In genomic region chr19:53395840-53396580, GRCh38 we compare ENCODE assay signal across 8 cellular contexts. TPM values are rescaled to one million over a fixed set of nuclear protein-coding genes. Genes with fewer than 3 reads are reported as not detected.
A peak's percentile ranks its signal among the peaks of the same experiment; 100 is the strongest.
DNase-seq lines count a peak whose midpoint lies in the region; TF ChIP-seq lines count a peak whose summit lies in the region.
"Not testable (repeated sequence)": the region's sequence is repeated elsewhere in the genome, so short reads cannot be mapped to it uniquely, and the experiment has no call there.

No MANE protein-coding gene starts in this region.

- TF ChIP-seq CTCF in 22Rv1 (IDR thresholded peaks at IDR 0.05); GM12865 (IDR thresholded peaks at IDR 0.05; ENCODE audit: insufficient read depth, low read depth, low read length, missing control alignments); OCI-LY1 (IDR thresholded peaks at IDR 0.05; ENCODE audit: low read length); choroid plexus epithelial cell (conservative IDR thresholded peaks at IDR 0.05; ENCODE audit: low read depth, low read length); left ventricle myocardium inferior (IDR thresholded peaks at IDR 0.05; ENCODE audit: borderline replicate concordance): not testable (repeated sequence)

- peak overlapping the region; percentile 91 for H3K27ac Mint-ChIP-seq in activated T-cell treated with anti-CD3 and anti-CD28 coated beads, Interleukin-2, amount 50 U/mL, for 24 hours

- H3K9me3 ChIP-seq in OCI-LY1 (ENCODE audit: low read length); left ventricle myocardium inferior (replicated peaks); mucosa of rectum (ENCODE audit: control insufficient read depth in 2 of 2, low read length in 2 of 2): not testable (repeated sequence)

- peaks cover 21% of the 10 kb centered on the region for H3K9me3 Mint-ChIP-seq in activated T-cell treated with anti-CD3 and anti-CD28 coated beads, Interleukin-2, amount 50 U/mL, for 24 hours

- H3F3A ChIP-seq in OCI-LY1 (ENCODE audit: insufficient read depth, low read length): not testable (repeated sequence)

- H3K27ac ChIP-seq in 22Rv1 (peak overlapping the region; percentile 78), left ventricle myocardium inferior (replicated peaks) (peak overlapping the region; percentile 91), mucosa of rectum (ENCODE audit: low read depth in 2 of 2, low read length in 2 of 2) (peak overlapping the region; percentile 83 to 88)
- not testable (repeated sequence) for H3K27ac ChIP-seq in OCI-LY1 (ENCODE audit: low read depth, low read length, poor library complexity, severe bottlenecking)

- intact Hi-C loops in left ventricle myocardium inferior (cut with micrococcal nuclease): not testable (repeated sequence)

- H3K36me3 Mint-ChIP-seq in activated T-cell treated with anti-CD3 and anti-CD28 coated beads, Interleukin-2, amount 50 U/mL, for 24 hours (ENCODE audit: low read depth): peaks cover 68% of the 10 kb centered on the region

- H3K9ac ChIP-seq in OCI-LY1 (ENCODE audit: low read length): peak overlapping the region; percentile 80
- H3K9ac ChIP-seq in mucosa of rectum (ENCODE audit: low read depth in 1 of 2, low read length in 2 of 2): peak overlapping the region; percentile 84 to 91

- H3K4me2 ChIP-seq in OCI-LY1 (ENCODE audit: low read length): peak overlapping the region; percentile 71

- H2AFZ ChIP-seq in OCI-LY1 (ENCODE audit: low read length): not testable (repeated sequence)

- not testable (repeated sequence) for H3K9me2 ChIP-seq in OCI-LY1 (ENCODE audit: low read depth, low read length)

- H3K27me3 Mint-ChIP-seq in activated T-cell treated with anti-CD3 and anti-CD28 coated beads, Interleukin-2, amount 50 U/mL, for 24 hours: not testable (repeated sequence)

- not testable (repeated sequence) for H3K27me3 ChIP-seq in OCI-LY1 (ENCODE audit: insufficient read depth, low read length); left ventricle myocardium inferior (ENCODE audit: low read depth); mucosa of rectum (ENCODE audit: control insufficient read depth in 2 of 2, insufficient read depth in 2 of 2, low read length in 2 of 2)

- peaks cover 34% of the 10 kb centered on the region for H3K4me1 Mint-ChIP-seq in activated T-cell treated with anti-CD3 and anti-CD28 coated beads, Interleukin-2, amount 50 U/mL, for 24 hours (ENCODE audit: low read depth)

- H3K4me1 ChIP-seq in OCI-LY1 (ENCODE audit: insufficient read depth, low read length, severe bottlenecking): peaks cover 13% of the 10 kb centered on the region
- peaks cover 29% of the 10 kb centered on the region for H3K4me1 ChIP-seq in left ventricle myocardium inferior
- not testable (repeated sequence) for H3K4me1 ChIP-seq in mucosa of rectum (ENCODE audit: control insufficient read depth in 2 of 2, insufficient read depth in 2 of 2, low read length in 2 of 2)

- not testable (repeated sequence) for DNase-seq in GM12865 (ENCODE audit: low read depth); activated T-cell treated with anti-CD3 and anti-CD28 coated beads, Interleukin-2, amount 50 U/mL, for 24 hours; left ventricle myocardium inferior; skeletal muscle cell (ENCODE audit: low read depth)
- peak; percentile 13 for DNase-seq in choroid plexus epithelial cell (ENCODE audit: low read depth)

- H3K36me3 ChIP-seq in OCI-LY1 (ENCODE audit: insufficient read depth, low read length): peaks cover 31% of the 10 kb centered on the region
- peaks cover 29% of the 10 kb centered on the region for H3K36me3 ChIP-seq in left ventricle myocardium inferior
- H3K36me3 ChIP-seq in mucosa of rectum (ENCODE audit: control insufficient read depth in 2 of 2, insufficient read depth in 2 of 2, low read length in 2 of 2): peaks cover 12 to 19% of the 10 kb centered on the region in 2 donors

- H3K79me2 ChIP-seq in OCI-LY1 (ENCODE audit: insufficient read depth, low read length): not testable (repeated sequence)

- not testable (repeated sequence) for H4K20me1 ChIP-seq in OCI-LY1 (ENCODE audit: insufficient read depth, low read length)

- peak overlapping the region; percentile 92 for H3K4me3 Mint-ChIP-seq in activated T-cell treated with anti-CD3 and anti-CD28 coated beads, Interleukin-2, amount 50 U/mL, for 24 hours

- H3K4me3 ChIP-seq in GM12865 (ENCODE audit: low read depth, low read length) (peak overlapping the region; percentile 81), OCI-LY1 (ENCODE audit: low read depth, low read length, poor library complexity, severe bottlenecking) (peak overlapping the region; percentile 85), choroid plexus epithelial cell (ENCODE audit: low read depth, low read length) (peak overlapping the region; percentile 80), left ventricle myocardium inferior (peak overlapping the region; percentile 93), mucosa of rectum (ENCODE audit: low read length in 2 of 2) (peak overlapping the region; percentile 88 to 89), skeletal muscle cell (ENCODE audit: low read depth, low read length) (peak overlapping the region; percentile 81)

RNA-seq across cellular contexts. Expression of gene ZNF765, which starts 1.1 kb away (rescaled TPM):
- total RNA-seq in left ventricle myocardium inferior: 4.0 TPM

RNA-seq across cellular contexts. Expression of gene ZNF525, which starts 30.5 kb away (rescaled TPM):
- 4.3 TPM for total RNA-seq in left ventricle myocardium inferior

RNA-seq across cellular contexts. Expression of gene ZNF761, which starts 35.8 kb away (rescaled TPM):
- 3.3 TPM for total RNA-seq in left ventricle myocardium inferior
